22 cellular contexts compared by ENCODE assay signal in the genomic region with DNA sequence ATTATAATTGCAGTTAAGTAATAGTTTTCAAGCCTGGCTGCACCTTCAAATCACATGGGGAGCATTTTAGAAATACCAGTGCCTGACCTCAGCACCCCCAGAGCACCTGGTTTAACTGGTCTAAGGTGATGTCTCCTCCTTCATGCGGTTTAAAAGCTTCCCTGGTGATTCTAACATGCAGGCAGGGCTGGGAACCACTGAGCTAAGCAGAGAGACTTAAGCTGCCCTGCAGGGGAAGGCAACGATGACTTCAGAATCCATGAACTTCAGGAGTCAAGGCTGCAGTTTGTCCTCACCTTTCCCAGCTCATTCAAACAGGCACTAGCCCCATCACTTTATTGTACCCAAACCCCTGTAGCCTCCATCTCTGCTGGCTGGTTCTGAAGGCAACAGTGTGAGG.
"Had no signal": no experiment of that assay in that cellular context is flagged by ENCODE, and none has a peak within 500 bp of the region (broad histone marks: within the 10 kb centered on the region; RNA-seq: fewer than 3 reads in every experiment).

No MANE protein-coding gene starts in this region.

- H3K36me3 ChIP-seq: SJSA1 had no signal

- H3K4me3 ChIP-seq: SJSA1, SK-N-MC had no signal

- H3K4me1 ChIP-seq: SJSA1 had no signal

- H3K36me3 Mint-ChIP-seq: IgD-negative memory B cell had no signal

- H3K9me3 ChIP-seq: SJSA1 had no signal

- H3K27ac ChIP-seq: HL-60, SJSA1, SK-N-MC had no signal

- DNase-seq: KBM-7, MV-4-11, NCI-H1048, NCI-H1105, NCI-H1417, NCI-H1436 treated with DMSO at 0.1 percent for 48 hours, NCI-H1694, NCI-H187 treated with DMSO at 0.1 percent for 48 hours, NCI-H2029 treated with DMSO at 0.1 percent for 48 hours, NCI-H226, NCI-H446, NCI-H510A, NCI-H524 treated with DMSO at 0.1 percent for 48 hours, NCI-H69, NCI-H774, Right ventricle myocardium superior, RPMI8226, SIG-M5 had no signal

- H3K4me3 Mint-ChIP-seq: IgD-negative memory B cell had no signal

- H3K9me3 Mint-ChIP-seq: IgD-negative memory B cell had no signal
